In the genomic region with DNA sequence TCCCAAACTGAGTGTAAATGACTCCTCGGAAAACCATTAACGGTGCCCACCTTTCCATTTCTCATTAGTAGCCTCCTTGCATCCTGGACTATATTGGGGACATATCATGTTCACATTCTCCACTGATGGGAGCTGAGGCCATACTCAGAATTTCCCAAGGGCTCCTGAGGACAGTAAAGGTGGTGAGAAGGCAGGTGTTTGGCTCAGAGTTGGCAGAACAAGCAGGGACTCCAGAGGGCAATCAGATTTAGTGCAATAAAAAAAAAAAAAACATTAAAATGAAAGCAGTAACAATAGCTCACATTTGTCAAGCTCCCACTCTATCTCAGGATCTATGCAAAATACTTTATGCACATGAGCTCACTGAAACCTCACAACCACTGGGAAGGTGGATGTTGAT, we compare ENCODE assay signal across 16 cellular contexts.
DNase-seq lines count a peak whose midpoint lies in the region; ATAC-seq, FAIRE-seq and TF ChIP-seq lines count a peak whose summit lies in the region.
"Had no signal": no experiment of that assay in that cellular context is flagged by ENCODE, and none has a peak within 500 bp of the region (broad histone marks: within the 10 kb centered on the region; RNA-seq: fewer than 3 reads in every experiment).

No MANE protein-coding gene starts in this region.

- no peaks in the 10 kb centered on the region for H3K9me3 Mint-ChIP-seq in GM23338
- peaks cover 4% of the 10 kb centered on the region for H3K9me3 Mint-ChIP-seq in type B pancreatic cell
- H3K9me3 Mint-ChIP-seq: CD14-positive monocyte had no signal

- H3K4me1 Mint-ChIP-seq in GM23338: peaks cover 51% of the 10 kb centered on the region
- H3K4me1 Mint-ChIP-seq in type B pancreatic cell (ENCODE audit: unreplicated experiment): peaks cover 7% of the 10 kb centered on the region

- H4K20me1 ChIP-seq in GM23338 (replicated peaks; ENCODE audit: insufficient read depth) (no peaks in the 10 kb centered on the region), keratinocyte (ENCODE audit: control insufficient read depth, extremely low read depth, insufficient read depth, low read length) (no peaks in the 10 kb centered on the region), MM.1S (ENCODE audit: insufficient read depth, low read length) (no peaks in the 10 kb centered on the region)

- H3K27ac Mint-ChIP-seq in GM23338 (no peak overlapping the region), type B pancreatic cell (no peak overlapping the region)

- no peaks in the 10 kb centered on the region for H3K9me3 ChIP-seq in keratinocyte (ENCODE audit: control insufficient read depth, low read depth, low read length)
- H3K9me3 ChIP-seq in skeletal muscle tissue (ENCODE audit: control insufficient read depth in 3 of 3, low read length in 3 of 3): no peaks in the 10 kb centered on the region
- no peaks in the 10 kb centered on the region for H3K9me3 ChIP-seq in MM.1S (replicated peaks; ENCODE audit: insufficient read depth, low read length)
- H3K9me3 ChIP-seq: MG63, Peyer's patch, SK-N-SH had no signal

- TF ChIP-seq CTCF in GM23338 (conservative IDR thresholded peaks at IDR 0.05; ENCODE audit: low read depth in 2 of 2) (no peak), VCaP (conservative IDR thresholded peaks at IDR 0.05) (no peak), keratinocyte (optimal IDR thresholded peaks at IDR 0.05 in 1 of 3, IDR thresholded peaks at IDR 0.05 in 1 of 3, conservative IDR thresholded peaks at IDR 0.05 in 1 of 3; ENCODE audit: extremely low read depth in 1 of 3, insufficient read depth in 2 of 3, low read length in 3 of 3) (no peak), type B pancreatic cell (conservative IDR thresholded peaks at IDR 0.05) (no peak), MM.1S (IDR thresholded peaks at IDR 0.05; ENCODE audit: low read length) (no peak)

- no peaks in the 10 kb centered on the region for H3F3A ChIP-seq in GM23338 (replicated peaks; ENCODE audit: low read depth)
- H3F3A ChIP-seq in MM.1S (ENCODE audit: insufficient read depth, low read length): no peaks in the 10 kb centered on the region

- peaks cover 18% of the 10 kb centered on the region for H3K9me2 ChIP-seq in GM23338 (ENCODE audit: insufficient read depth)
- H3K9me2 ChIP-seq in MM.1S (replicated peaks; ENCODE audit: insufficient read depth, low read length): no peaks in the 10 kb centered on the region
- H3K9me2 ChIP-seq: SK-N-SH had no signal

- DNase-seq in GM23338 (ENCODE audit: low spot score) (no peak), keratinocyte (ENCODE audit: low read depth, low spot score) (no peak), type B pancreatic cell (ENCODE audit: extremely low spot score, unreplicated experiment) (no peak), MM.1S (no peak)
- no peak for DNase-seq in stimulated activated CD4-positive, alpha-beta T cell treated with anti-CD3 and anti-CD28 coated beads, Interleukin-4, amount 100 ng/mL, for 24 hours
- DNase-seq: H9, NCI-H2171, SHP77 had no signal

- no peak overlapping the region for H3K9ac ChIP-seq in keratinocyte (ENCODE audit: control insufficient read depth, extremely low read depth, insufficient read depth, low read length)
- no peak overlapping the region for H3K9ac ChIP-seq in skeletal muscle tissue (ENCODE audit: low read depth in 1 of 3, low read length in 3 of 3)
- H3K9ac ChIP-seq in MM.1S (ENCODE audit: low read length): no peak overlapping the region
- H3K9ac ChIP-seq: SK-N-SH had no signal

- H3K36me3 Mint-ChIP-seq in GM23338 (ENCODE audit: low read depth): peaks cover 7% of the 10 kb centered on the region; the same call in 2 of the 3 replicates
- no peaks in the 10 kb centered on the region for H3K36me3 Mint-ChIP-seq in type B pancreatic cell
- H3K36me3 Mint-ChIP-seq: CD14-positive monocyte had no signal

- no peaks in the 10 kb centered on the region for H3K9me1 ChIP-seq in keratinocyte (ENCODE audit: control insufficient read depth, extremely low read depth, insufficient read depth, low read length)

- H2AFZ ChIP-seq in GM23338: no peak overlapping the region
- no peak overlapping the region for H2AFZ ChIP-seq in keratinocyte (ENCODE audit: control insufficient read depth, low read length)
- H2AFZ ChIP-seq in MM.1S (ENCODE audit: low read length): no peak overlapping the region

- ATAC-seq in GM23338 (no peak), GM21737 (IDR thresholded peaks at IDR 0.05; ENCODE audit: unreplicated experiment) (no peak)

- H3K27ac ChIP-seq in GM23338 (ENCODE audit: low read depth): no peak overlapping the region
- peak overlapping the region; percentile 96 for H3K27ac ChIP-seq in VCaP
- no peak overlapping the region for H3K27ac ChIP-seq in keratinocyte (ENCODE audit: control insufficient read depth, insufficient read depth, low read length)
- H3K27ac ChIP-seq in skeletal muscle tissue (ENCODE audit: low read depth, low read length): peak overlapping the region; percentile 43
- no peak overlapping the region for H3K27ac ChIP-seq in MM.1S (ENCODE audit: low read length)

- H3K4me1 ChIP-seq in GM23338 (ENCODE audit: insufficient read depth) (peaks cover 42% of the 10 kb centered on the region), keratinocyte (ENCODE audit: control insufficient read depth, extremely low read depth, insufficient read depth, low read length) (peaks cover 26% of the 10 kb centered on the region), skeletal muscle tissue (ENCODE audit: control insufficient read depth in 3 of 3, insufficient read depth in 3 of 3, low read length in 3 of 3) (peaks cover 20% of the 10 kb centered on the region in 3 donors), MM.1S (ENCODE audit: low read length) (no peaks in the 10 kb centered on the region)

- FAIRE-seq in keratinocyte (lab: Jason Lieb, UNC): no peak
- FAIRE-seq: GM19239 had no signal

- H3K4me3 Mint-ChIP-seq in GM23338: no peak overlapping the region
- no peak overlapping the region for H3K4me3 Mint-ChIP-seq in type B pancreatic cell
- H3K4me3 Mint-ChIP-seq: CD14-positive monocyte, H9 had no signal

- H3K4me3 ChIP-seq in GM23338: no peak overlapping the region
- no peak overlapping the region for H3K4me3 ChIP-seq in keratinocyte (ENCODE audit: control insufficient read depth in 2 of 3, extremely low read depth in 1 of 3, insufficient read depth in 2 of 3, low read depth in 1 of 3, low read length in 3 of 3)
- no peak overlapping the region for H3K4me3 ChIP-seq in skeletal muscle tissue (ENCODE audit: low read length in 3 of 3)
- H3K4me3 ChIP-seq in MM.1S (ENCODE audit: low read length): no peak overlapping the region
- H3K4me3 ChIP-seq: MG63, Peyer's patch had no signal

- H3K27me3 ChIP-seq in GM23338 (ENCODE audit: insufficient read depth) (no peaks in the 10 kb centered on the region), keratinocyte (ENCODE audit: control insufficient read depth, extremely low read depth, insufficient read depth, low read length) (peaks cover 7% of the 10 kb centered on the region), skeletal muscle tissue (ENCODE audit: control insufficient read depth in 3 of 3, insufficient read depth in 3 of 3, low read length in 3 of 3) (no peaks in the 10 kb centered on the region), MM.1S (replicated peaks; ENCODE audit: insufficient read depth, low read length) (no peaks in the 10 kb centered on the region)
- H3K27me3 ChIP-seq: MG63, Peyer's patch had no signal

- no peaks in the 10 kb centered on the region for H3K27me3 Mint-ChIP-seq in GM23338 (ENCODE audit: insufficient read depth, low read depth, poor library complexity)
- no peaks in the 10 kb centered on the region for H3K27me3 Mint-ChIP-seq in type B pancreatic cell

- no peaks in the 10 kb centered on the region; the same call in 1 of the 2 replicates for H3K36me3 ChIP-seq in GM23338 (ENCODE audit: insufficient read depth)
- H3K36me3 ChIP-seq in keratinocyte (ENCODE audit: control insufficient read depth in 2 of 2, extremely low read depth in 1 of 2, insufficient read depth in 2 of 2, low read length in 2 of 2): no peaks in the 10 kb centered on the region
- no peaks in the 10 kb centered on the region for H3K36me3 ChIP-seq in skeletal muscle tissue (ENCODE audit: control insufficient read depth in 3 of 3, insufficient read depth in 3 of 3, low read length in 3 of 3)
- H3K36me3 ChIP-seq in MM.1S (replicated peaks; ENCODE audit: insufficient read depth, low read length): no peaks in the 10 kb centered on the region
- H3K36me3 ChIP-seq: MG63, Peyer's patch had no signal

- dilution Hi-C loops in keratinocyte (cut with MboI; ENCODE audit: extremely low pct_ligation_motif_present, low sequenced_read_pairs): no loop called here

- H3K4me2 ChIP-seq in GM23338: peak overlapping the region; percentile 55
- H3K4me2 ChIP-seq in keratinocyte (ENCODE audit: control insufficient read depth, extremely low read depth, insufficient read depth, low read depth, low read length): peak overlapping the region; percentile 9
- H3K4me2 ChIP-seq in MM.1S (ENCODE audit: low read depth, low read length): no peak overlapping the region
- H3K4me2 ChIP-seq: SK-N-SH had no signal

- H3K79me2 ChIP-seq in GM23338 (replicated peaks; ENCODE audit: insufficient read depth): no peaks in the 10 kb centered on the region
- H3K79me2 ChIP-seq in keratinocyte (ENCODE audit: control insufficient read depth, insufficient read depth, low read length): no peaks in the 10 kb centered on the region
- no peaks in the 10 kb centered on the region for H3K79me2 ChIP-seq in MM.1S (ENCODE audit: low read length)

TF ChIP-seq in GM23338, 12 proteins besides CTCF, POLR2A, EP300 and RAD21 (continues in another document):
- no peak for TF ChIP-seq STAT1 (IDR thresholded peaks at IDR 0.05; ENCODE audit: unreplicated experiment)
- TF ChIP-seq POLR2AphosphoS5 (IDR thresholded peaks at IDR 0.05; ENCODE audit: low read depth): no peak
- no peak for TF ChIP-seq ZNF331 (CRISPR knock-in tag; IDR thresholded peaks at IDR 0.05; ENCODE audit: low read depth)
- TF ChIP-seq, protein P1, sequence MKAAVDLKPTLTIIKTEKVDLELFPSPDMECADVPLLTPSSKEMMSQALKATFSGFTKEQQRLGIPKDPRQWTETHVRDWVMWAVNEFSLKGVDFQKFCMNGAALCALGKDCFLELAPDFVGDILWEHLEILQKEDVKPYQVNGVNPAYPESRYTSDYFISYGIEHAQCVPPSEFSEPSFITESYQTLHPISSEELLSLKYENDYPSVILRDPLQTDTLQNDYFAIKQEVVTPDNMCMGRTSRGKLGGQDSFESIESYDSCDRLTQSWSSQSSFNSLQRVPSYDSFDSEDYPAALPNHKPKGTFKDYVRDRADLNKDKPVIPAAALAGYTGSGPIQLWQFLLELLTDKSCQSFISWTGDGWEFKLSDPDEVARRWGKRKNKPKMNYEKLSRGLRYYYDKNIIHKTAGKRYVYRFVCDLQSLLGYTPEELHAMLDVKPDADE (IDR thresholded peaks at IDR 0.05): no peak
- TF ChIP-seq JUNB (IDR thresholded peaks at IDR 0.05; ENCODE audit: unreplicated experiment): no peak
- no peak for TF ChIP-seq NANOG (IDR thresholded peaks at IDR 0.05; ENCODE audit: borderline replicate concordance)
- no peak for TF ChIP-seq ZNF114 (CRISPR knock-in tag; IDR thresholded peaks at IDR 0.05)
- TF ChIP-seq EZH2 (IDR thresholded peaks at IDR 0.05; ENCODE audit: low read depth, unreplicated experiment): no peak

Comparison
In these comparisons a context has a peak if more than half of its experiments do, and no peak if none do; other contexts are left out.
1. H3K27ac ChIP-seq: peak in VCaP (single experiment) and skeletal muscle tissue (single experiment); none in GM23338 (single experiment), keratinocyte (single experiment) and MM.1S (single experiment).